ENCODE assay signal across 4 cellular contexts in the genomic region with DNA sequence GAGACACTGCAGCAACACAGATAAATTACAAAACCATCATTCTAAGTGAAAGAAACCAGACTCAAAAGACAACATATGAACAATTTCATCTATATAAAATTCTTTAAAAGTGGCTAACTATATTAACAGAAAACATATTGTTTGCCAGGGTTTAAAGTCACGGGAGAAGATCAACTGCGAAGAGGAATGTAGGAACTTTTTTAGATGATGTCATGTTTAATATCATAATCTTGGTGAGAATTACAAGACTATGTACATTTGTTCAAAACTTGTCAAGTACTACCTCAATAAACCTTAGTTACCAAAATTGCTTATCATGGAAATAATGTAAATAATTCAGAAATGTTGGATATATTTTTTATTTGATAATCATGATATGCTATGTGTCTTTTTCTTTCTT.
TF ChIP-seq lines count a peak whose summit lies in the region.

No MANE protein-coding gene starts in this region.

TF ChIP-seq in HepG2, 621 proteins besides CTCF, POLR2A, EP300 and RAD21:
- TF ChIP-seq ATF7 (IDR thresholded peaks at IDR 0.05) (peak; percentile 69), ATF7 (CRISPR knock-in tag; IDR thresholded peaks at IDR 0.05) (no peak)
- TF ChIP-seq, protein P1, sequence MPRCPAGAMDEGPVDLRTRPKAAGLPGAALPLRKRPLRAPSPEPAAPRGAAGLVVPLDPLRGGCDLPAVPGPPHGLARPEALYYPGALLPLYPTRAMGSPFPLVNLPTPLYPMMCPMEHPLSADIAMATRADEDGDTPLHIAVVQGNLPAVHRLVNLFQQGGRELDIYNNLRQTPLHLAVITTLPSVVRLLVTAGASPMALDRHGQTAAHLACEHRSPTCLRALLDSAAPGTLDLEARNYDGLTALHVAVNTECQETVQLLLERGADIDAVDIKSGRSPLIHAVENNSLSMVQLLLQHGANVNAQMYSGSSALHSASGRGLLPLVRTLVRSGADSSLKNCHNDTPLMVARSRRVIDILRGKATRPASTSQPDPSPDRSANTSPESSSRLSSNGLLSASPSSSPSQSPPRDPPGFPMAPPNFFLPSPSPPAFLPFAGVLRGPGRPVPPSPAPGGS (CRISPR knock-in tag; IDR thresholded peaks at IDR 0.05), result no peak

TF ChIP-seq in HCT116, 20 proteins besides CTCF, POLR2A, EP300 and RAD21:
- TF ChIP-seq CEBPB (IDR thresholded peaks at IDR 0.05; ENCODE audit: low read depth), result no peak

TF ChIP-seq in SK-N-SH, 30 proteins besides CTCF, POLR2A, EP300 and RAD21:
- TF ChIP-seq, protein P2, sequence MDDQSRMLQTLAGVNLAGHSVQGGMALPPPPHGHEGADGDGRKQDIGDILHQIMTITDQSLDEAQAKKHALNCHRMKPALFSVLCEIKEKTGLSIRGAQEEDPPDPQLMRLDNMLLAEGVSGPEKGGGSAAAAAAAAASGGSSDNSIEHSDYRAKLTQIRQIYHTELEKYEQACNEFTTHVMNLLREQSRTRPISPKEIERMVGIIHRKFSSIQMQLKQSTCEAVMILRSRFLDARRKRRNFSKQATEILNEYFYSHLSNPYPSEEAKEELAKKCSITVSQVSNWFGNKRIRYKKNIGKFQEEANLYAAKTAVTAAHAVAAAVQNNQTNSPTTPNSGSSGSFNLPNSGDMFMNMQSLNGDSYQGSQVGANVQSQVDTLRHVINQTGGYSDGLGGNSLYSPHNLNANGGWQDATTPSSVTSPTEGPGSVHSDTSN (IDR thresholded peaks at IDR 0.05), result no peak
- 0 out of 2 replicates have a peak, but pooled peaks have one; percentile 7 for TF ChIP-seq TCF12 (IDR thresholded peaks at IDR 0.05)

TF ChIP-seq in SK-N-SH treated with all-trans-retinoic acid at 6 μM for 48 hours, 23 proteins besides CTCF, POLR2A, EP300 and RAD21 (continued from another document):
- TF ChIP-seq ISL1 (CRISPR knock-in tag; IDR thresholded peaks at IDR 0.05), result no peak
- TF ChIP-seq ZFP30 (CRISPR knock-in tag; IDR thresholded peaks at IDR 0.05), result no peak
- TF ChIP-seq, protein P3, sequence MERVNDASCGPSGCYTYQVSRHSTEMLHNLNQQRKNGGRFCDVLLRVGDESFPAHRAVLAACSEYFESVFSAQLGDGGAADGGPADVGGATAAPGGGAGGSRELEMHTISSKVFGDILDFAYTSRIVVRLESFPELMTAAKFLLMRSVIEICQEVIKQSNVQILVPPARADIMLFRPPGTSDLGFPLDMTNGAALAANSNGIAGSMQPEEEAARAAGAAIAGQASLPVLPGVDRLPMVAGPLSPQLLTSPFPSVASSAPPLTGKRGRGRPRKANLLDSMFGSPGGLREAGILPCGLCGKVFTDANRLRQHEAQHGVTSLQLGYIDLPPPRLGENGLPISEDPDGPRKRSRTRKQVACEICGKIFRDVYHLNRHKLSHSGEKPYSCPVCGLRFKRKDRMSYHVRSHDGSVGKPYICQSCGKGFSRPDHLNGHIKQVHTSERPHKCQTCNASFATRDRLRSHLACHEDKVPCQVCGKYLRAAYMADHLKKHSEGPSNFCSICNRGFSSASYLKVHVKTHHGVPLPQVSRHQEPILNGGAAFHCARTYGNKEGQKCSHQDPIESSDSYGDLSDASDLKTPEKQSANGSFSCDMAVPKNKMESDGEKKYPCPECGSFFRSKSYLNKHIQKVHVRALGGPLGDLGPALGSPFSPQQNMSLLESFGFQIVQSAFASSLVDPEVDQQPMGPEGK (CRISPR knock-in tag; IDR thresholded peaks at IDR 0.05; ENCODE audit: borderline replicate concordance), result no peak
